ENCODE assay signal across 35 cellular contexts in the genomic region with DNA sequence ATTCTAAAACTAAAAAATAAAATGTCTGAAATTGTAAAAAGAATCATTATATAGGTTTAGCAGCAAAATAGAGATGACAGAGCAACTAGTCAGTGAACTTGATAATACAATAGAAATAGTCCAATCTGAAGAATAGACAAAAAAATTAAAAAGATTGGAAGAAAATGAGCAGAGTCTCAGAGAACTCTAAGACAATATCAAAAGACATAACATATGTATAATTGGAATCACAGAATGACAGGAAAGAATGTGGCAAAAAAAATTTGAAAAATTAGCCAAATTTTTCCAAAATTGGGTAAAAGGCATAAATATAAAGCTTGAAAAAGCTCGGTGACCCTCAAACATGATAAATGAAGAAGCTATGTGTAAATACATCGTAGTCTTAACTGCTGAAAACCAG.
"Had no signal": no experiment of that assay in that cellular context is flagged by ENCODE, and none has a peak within 500 bp of the region (broad histone marks: within the 10 kb centered on the region; RNA-seq: fewer than 3 reads in every experiment).

No MANE protein-coding gene starts in this region.

- H3K36me3 ChIP-seq: MG63 had no signal

- H3K4me3 ChIP-seq: MG63 had no signal

- H3K9me3 ChIP-seq: MG63 had no signal

- DNase-seq: Kasumi-1, MG63, MM.1S, MV-4-11, NCI-H1048, NCI-H1092, NCI-H1092 treated with DMSO at 0.1 percent for 48 hours, NCI-H1105, NCI-H1105 treated with DMSO at 0.1 percent for 48 hours, NCI-H1417, NCI-H1417 treated with DMSO at 0.1 percent for 48 hours, NCI-H1436, NCI-H1436 treated with DMSO at 0.1 percent for 48 hours, NCI-H146, NCI-H1694, NCI-H1694 treated with DMSO at 0.1 percent for 48 hours, NCI-H187, NCI-H187 treated with DMSO at 0.1 percent for 48 hours, NCI-H1930, NCI-H2029, NCI-H2029 treated with DMSO at 0.1 percent for 48 hours, NCI-H2081, NCI-H2081 treated with DMSO at 0.1 percent for 48 hours, NCI-H2107, NCI-H2171, NCI-H2171 treated with DMSO at 0.1 percent for 48 hours, NCI-H2227 treated with DMSO at 0.1 percent for 48 hours, NCI-H226, NCI-H345, NCI-H446, NCI-H446 treated with DMSO at 0.1 percent for 48 hours, NCI-H510A, NCI-H510A treated with DMSO at 0.1 percent for 48 hours, NCI-H524, NCI-H524 treated with DMSO at 0.1 percent for 48 hours had no signal
